36 cellular contexts compared by ENCODE assay signal in genomic region chr2:48829569-48829968, GRCh38.
"Had no signal": no experiment of that assay in that cellular context is flagged by ENCODE, and none has a peak within 500 bp of the region (broad histone marks: within the 10 kb centered on the region; RNA-seq: fewer than 3 reads in every experiment).

No MANE protein-coding gene starts in this region.

- ATAC-seq: activated CD8-positive, alpha-beta T cell treated with anti-CD3 and anti-CD28 coated beads for 36 hours; activated naive CD8-positive, alpha-beta T cell treated with anti-CD3 and anti-CD28 coated beads, Interleukin-2, amount 50 U/mL, for 24 hours; activated T-cell treated with anti-CD3 and anti-CD28 coated beads, Interleukin-2, amount 50 U/mL, for 4 hours; activated T-cell treated with anti-CD3 and anti-CD28 coated beads, Interleukin-2, amount 50 U/mL, for 72 hours; activated T-helper 17 cell treated with anti-CD3 and anti-CD28 coated beads, Interleukin-2, amount 50 U/mL, for 72 hours; body of pancreas had no signal

- H3K4me3 Mint-ChIP-seq: activated B cell treated with CpG ODN at 0.5 μM for 24 hours; activated CD4-positive, alpha-beta memory T cell treated with anti-CD3 and anti-CD28 coated beads for 36 hours; activated CD4-positive, alpha-beta T cell treated with anti-CD3 and anti-CD28 coated beads, Interleukin-2, amount 10 ng/mL, durations not matched to agents 24 days and 14 days; activated CD8-positive, alpha-beta T cell treated with anti-CD3 and anti-CD28 coated beads for 36 hours; activated naive CD4-positive, alpha-beta T cell treated with anti-CD3 and anti-CD28 coated beads, Interleukin-2, amount 10 ng/mL, durations not matched to agents 7 days and 5 days; activated naive CD4-positive, alpha-beta T cell treated with anti-CD3 and anti-CD28 coated beads, Interleukin-2, amount 50 U/mL, for 24 hours; activated naive CD8-positive, alpha-beta T cell; activated naive CD8-positive, alpha-beta T cell treated with anti-CD3 and anti-CD28 coated beads, Interleukin-2, amount 10 ng/mL, durations not matched to agents 7 days and 5 days; activated naive CD8-positive, alpha-beta T cell treated with anti-CD3 and anti-CD28 coated beads, Interleukin-2, amount 50 U/mL, for 24 hours; activated T-cell treated with anti-CD3 and anti-CD28 coated beads, Interleukin-2, amount 50 U/mL, for 4 hours; activated T-cell treated with anti-CD3 and anti-CD28 coated beads, Interleukin-2, amount 50 U/mL, for 72 hours; activated T-helper 1 cell treated with anti-CD3 and anti-CD28 coated beads, Interleukin-12 subunit alpha, Interleukin-12 subunit beta, Interleukin-2, Interleukin-4 antibody, amounts not matched to agents 30 ng/mL and 10 ng/mL and 1 ng/mL, durations not matched to agents 14 hours and 24 hours and 36 hours; activated T-helper 17 cell treated with anti-CD3 and anti-CD28 coated beads, Interleukin-2, amount 50 U/mL, for 72 hours; T-helper 1 cell treated with Interleukin-12 subunit alpha and Interleukin-12 subunit beta and Interleukin-4 antibody, amounts not matched to agents 30 μg/mL and 1 μg/mL, for 36 hours; T-helper 2 cell treated with Interferon-gamma antibody and Interleukin-4, amounts not matched to agents 5 μg/mL and 100 μg/mL, for 36 hours had no signal

- H3K9me3 Mint-ChIP-seq: activated CD4-positive, alpha-beta T cell treated with anti-CD3 and anti-CD28 coated beads, Interleukin-2, amount 10 ng/mL, durations not matched to agents 24 days and 14 days; activated CD8-positive, alpha-beta T cell treated with anti-CD3 and anti-CD28 coated beads for 36 hours; activated T-helper 1 cell treated with anti-CD3 and anti-CD28 coated beads, Interleukin-12 subunit alpha, Interleukin-12 subunit beta, Interleukin-2, Interleukin-4 antibody, amounts not matched to agents 30 ng/mL and 10 ng/mL and 1 ng/mL, durations not matched to agents 14 hours and 24 hours and 36 hours had no signal

- H3K27ac Mint-ChIP-seq: activated B cell treated with CpG ODN at 0.5 μM for 24 hours; activated CD4-positive, alpha-beta memory T cell treated with anti-CD3 and anti-CD28 coated beads for 36 hours; activated CD4-positive, alpha-beta T cell treated with anti-CD3 and anti-CD28 coated beads, Interleukin-2, amount 10 ng/mL, durations not matched to agents 24 days and 14 days; activated CD8-positive, alpha-beta T cell treated with anti-CD3 and anti-CD28 coated beads for 36 hours; activated naive CD4-positive, alpha-beta T cell treated with anti-CD3 and anti-CD28 coated beads, Interleukin-2, amount 10 ng/mL, durations not matched to agents 7 days and 5 days; activated naive CD4-positive, alpha-beta T cell treated with anti-CD3 and anti-CD28 coated beads, Interleukin-2, amount 50 U/mL, for 24 hours; activated naive CD8-positive, alpha-beta T cell; activated naive CD8-positive, alpha-beta T cell treated with anti-CD3 and anti-CD28 coated beads, Interleukin-2, amount 10 ng/mL, durations not matched to agents 7 days and 5 days; activated naive CD8-positive, alpha-beta T cell treated with anti-CD3 and anti-CD28 coated beads, Interleukin-2, amount 50 U/mL, for 24 hours; activated T-cell treated with anti-CD3 and anti-CD28 coated beads, Interleukin-2, amount 50 U/mL, for 72 hours; activated T-helper 1 cell treated with anti-CD3 and anti-CD28 coated beads, Interleukin-12 subunit alpha, Interleukin-12 subunit beta, Interleukin-2, Interleukin-4 antibody, amounts not matched to agents 30 ng/mL and 10 ng/mL and 1 ng/mL, durations not matched to agents 14 hours and 24 hours and 36 hours; activated T-helper 17 cell treated with anti-CD3 and anti-CD28 coated beads, Interleukin-2, amount 50 U/mL, for 72 hours; T-helper 1 cell treated with Interleukin-12 subunit alpha and Interleukin-12 subunit beta and Interleukin-4 antibody, amounts not matched to agents 30 μg/mL and 1 μg/mL, for 36 hours; T-helper 2 cell treated with Interferon-gamma antibody and Interleukin-4, amounts not matched to agents 5 μg/mL and 100 μg/mL, for 36 hours had no signal

- FAIRE-seq: TTC549 had no signal

- DNase-seq: activated B cell treated with CpG ODN at 0.5 μM for 24 hours; activated CD4-positive, alpha-beta memory T cell treated with anti-CD3 and anti-CD28 coated beads for 36 hours; activated CD4-positive, alpha-beta T cell treated with anti-CD3 and anti-CD28 coated beads for 4 hours; activated CD4-positive, alpha-beta T cell treated with anti-CD3 and anti-CD28 coated beads, Interleukin-2, amount 10 ng/mL, durations not matched to agents 24 days and 14 days; activated CD4-positive, alpha-beta T cell treated with anti-CD3 and anti-CD28 coated beads, Interleukin-2, amount 50 U/mL, for 1 hour; activated CD4-positive, alpha-beta T cell treated with anti-CD3 and anti-CD28 coated beads, Interleukin-2, amount 50 U/mL, for 4 hours; activated CD4-positive, CD25-positive, alpha-beta regulatory T cell treated with anti-CD3 and anti-CD28 coated beads, Interleukin-2, amount 50 U/mL, for 72 hours; activated CD8-positive, alpha-beta memory T cell treated with anti-CD3 and anti-CD28 coated beads, Interleukin-2, amount 50 U/mL, for 4 hours; activated CD8-positive, alpha-beta T cell treated with anti-CD3 and anti-CD28 coated beads for 36 hours; activated effector memory CD4-positive, alpha-beta T cell treated with anti-CD3 and anti-CD28 coated beads, Interleukin-2, amount 50 U/mL, for 16 hours; activated gamma-delta T cell treated with Interleukin-2 at 50 U/mL for 16 hours; activated naive CD4-positive, alpha-beta T cell; activated naive CD4-positive, alpha-beta T cell treated with anti-CD3 and anti-CD28 coated beads, Interleukin-2, amount 10 ng/mL, durations not matched to agents 7 days and 5 days; activated naive CD8-positive, alpha-beta T cell treated with anti-CD3 and anti-CD28 coated beads, Interleukin-2, amount 10 ng/mL, durations not matched to agents 7 days and 5 days; activated naive CD8-positive, alpha-beta T cell treated with anti-CD3 and anti-CD28 coated beads, Interleukin-2, amount 50 U/mL, for 24 hours; activated T-cell treated with anti-CD3 and anti-CD28 coated beads for 4 hours; activated T-cell treated with anti-CD3 and anti-CD28 coated beads, Interleukin-2, amount 50 U/mL, for 1 hour; activated T-cell treated with anti-CD3 and anti-CD28 coated beads, Interleukin-2, amount 50 U/mL, for 4 hours; activated T-cell treated with anti-CD3 and anti-CD28 coated beads, Interleukin-2, amount 50 U/mL, for 72 hours; amygdala; anterior cingulate cortex; body of pancreas; central memory CD4-positive, alpha-beta T cell; T-helper 2 cell; T-helper 9 cell had no signal

- H3K4me3 ChIP-seq: ascending aorta, body of pancreas, breast epithelium had no signal

- H3K36me3 ChIP-seq: ascending aorta, brain microvascular endothelial cell, breast epithelium had no signal

- H3K27ac ChIP-seq: ascending aorta, body of pancreas, brain microvascular endothelial cell, breast epithelium, VCaP had no signal

- H3K27me3 Mint-ChIP-seq: activated B cell treated with CpG ODN at 0.5 μM for 24 hours; activated CD4-positive, alpha-beta memory T cell treated with anti-CD3 and anti-CD28 coated beads for 36 hours; activated CD4-positive, alpha-beta T cell treated with anti-CD3 and anti-CD28 coated beads, Interleukin-2, amount 10 ng/mL, durations not matched to agents 24 days and 14 days; activated CD8-positive, alpha-beta T cell treated with anti-CD3 and anti-CD28 coated beads for 36 hours; activated naive CD4-positive, alpha-beta T cell treated with anti-CD3 and anti-CD28 coated beads, Interleukin-2, amount 10 ng/mL, durations not matched to agents 7 days and 5 days; activated naive CD4-positive, alpha-beta T cell treated with anti-CD3 and anti-CD28 coated beads, Interleukin-2, amount 50 U/mL, for 24 hours; activated naive CD8-positive, alpha-beta T cell; activated naive CD8-positive, alpha-beta T cell treated with anti-CD3 and anti-CD28 coated beads, Interleukin-2, amount 10 ng/mL, durations not matched to agents 7 days and 5 days; activated naive CD8-positive, alpha-beta T cell treated with anti-CD3 and anti-CD28 coated beads, Interleukin-2, amount 50 U/mL, for 24 hours had no signal

- H3K9me3 ChIP-seq: body of pancreas had no signal

- H3K36me3 Mint-ChIP-seq: activated CD4-positive, alpha-beta memory T cell treated with anti-CD3 and anti-CD28 coated beads for 36 hours; activated naive CD4-positive, alpha-beta T cell treated with anti-CD3 and anti-CD28 coated beads, Interleukin-2, amount 10 ng/mL, durations not matched to agents 7 days and 5 days; activated naive CD4-positive, alpha-beta T cell treated with anti-CD3 and anti-CD28 coated beads, Interleukin-2, amount 50 U/mL, for 24 hours; activated naive CD8-positive, alpha-beta T cell; activated naive CD8-positive, alpha-beta T cell treated with anti-CD3 and anti-CD28 coated beads, Interleukin-2, amount 10 ng/mL, durations not matched to agents 7 days and 5 days had no signal

- H3K27me3 ChIP-seq: ascending aorta, body of pancreas, brain microvascular endothelial cell, breast epithelium had no signal

- H3K4me1 Mint-ChIP-seq: activated B cell treated with CpG ODN at 0.5 μM for 24 hours; activated CD4-positive, alpha-beta T cell treated with anti-CD3 and anti-CD28 coated beads, Interleukin-2, amount 10 ng/mL, durations not matched to agents 24 days and 14 days; activated naive CD4-positive, alpha-beta T cell treated with anti-CD3 and anti-CD28 coated beads, Interleukin-2, amount 10 ng/mL, durations not matched to agents 7 days and 5 days; activated naive CD4-positive, alpha-beta T cell treated with anti-CD3 and anti-CD28 coated beads, Interleukin-2, amount 50 U/mL, for 24 hours; activated naive CD8-positive, alpha-beta T cell treated with anti-CD3 and anti-CD28 coated beads, Interleukin-2, amount 10 ng/mL, durations not matched to agents 7 days and 5 days; activated naive CD8-positive, alpha-beta T cell treated with anti-CD3 and anti-CD28 coated beads, Interleukin-2, amount 50 U/mL, for 24 hours; activated T-helper 17 cell treated with anti-CD3 and anti-CD28 coated beads, Interleukin-2, amount 50 U/mL, for 72 hours had no signal

- H3K4me1 ChIP-seq: ascending aorta, body of pancreas, breast epithelium had no signal
